9 cellular contexts compared by ENCODE assay signal in the genomic region with DNA sequence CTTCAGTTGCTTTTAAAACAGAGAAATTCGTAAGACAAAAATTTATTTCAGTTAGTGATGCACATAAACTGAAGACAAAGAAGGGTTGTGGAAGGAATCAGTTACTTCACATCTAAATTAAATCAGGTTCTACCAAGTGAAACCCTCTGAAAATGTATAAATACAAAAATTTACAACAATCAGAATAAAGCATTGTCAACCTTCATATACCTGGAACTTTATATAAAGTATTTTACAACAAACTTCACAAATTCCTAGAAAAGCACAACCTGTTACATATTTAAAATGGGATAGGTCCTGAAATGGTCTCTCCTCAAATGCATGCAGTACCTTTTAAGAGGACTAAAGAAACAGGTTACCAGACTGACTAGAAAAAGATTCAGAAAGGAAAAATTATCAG. TPM values are rescaled to one million over a fixed set of nuclear protein-coding genes. Genes with fewer than 3 reads are reported as not detected.
A peak's percentile ranks its signal among the peaks of the same experiment; 100 is the strongest.
DNase-seq lines count a peak whose midpoint lies in the region; ATAC-seq and TF ChIP-seq lines count a peak whose summit lies in the region.
"Had no signal": no experiment of that assay in that cellular context is flagged by ENCODE, and none has a peak within 500 bp of the region (broad histone marks: within the 10 kb centered on the region; RNA-seq: fewer than 3 reads in every experiment).

No MANE protein-coding gene starts in this region.

- no peaks in the 10 kb centered on the region for H3K36me3 Mint-ChIP-seq in WTC11

- H3K9ac ChIP-seq in mucosa of rectum (ENCODE audit: low read depth in 1 of 2, low read length in 2 of 2): peak overlapping the region; percentile 27 to 40

- DNase-seq in right atrium auricular region (ENCODE audit: low spot score): no peak
- DNase-seq in left cardiac atrium: no peak
- DNase-seq in astrocyte of the spinal cord (ENCODE audit: low read depth, low spot score): peak; percentile 23
- DNase-seq in uterus: no peak
- no peak for DNase-seq in GM19240 (ENCODE audit: insufficient read length, low spot score)
- DNase-seq in anterior cingulate cortex (lab: John Stamatoyannopoulos, UW): no peak
- no peak for DNase-seq in WTC11 (ENCODE audit: low spot score)
- DNase-seq: NCI-H1048 had no signal

- CTCF ChIA-PET in WTC11 (lab: Charles Lee): interaction anchor here (0.8 kb wide), 2 partner anchors 27 to 444 kb away, joined by 3 read pairs; a partner anchor contains a TSS

- H3K27ac ChIP-seq in right atrium auricular region (peak overlapping the region; percentile 59 to 68), mucosa of rectum (ENCODE audit: low read depth in 2 of 2, low read length in 2 of 2) (peak overlapping the region; percentile 79 to 86), uterus (peak overlapping the region; percentile 58 to 84)

- peaks cover 0 to 63% of the 10 kb centered on the region in 2 donors for H3K4me1 ChIP-seq in right atrium auricular region
- H3K4me1 ChIP-seq in mucosa of rectum (ENCODE audit: control insufficient read depth in 2 of 2, insufficient read depth in 2 of 2, low read length in 2 of 2): peaks cover 4 to 18% of the 10 kb centered on the region in 2 donors
- H3K4me1 ChIP-seq in uterus: no peaks in the 10 kb centered on the region

- ATAC-seq in left cardiac atrium (no peak), WTC11 (no peak)

- H3K27ac Mint-ChIP-seq in WTC11: no peak overlapping the region

- TF ChIP-seq CTCF in right atrium auricular region (IDR thresholded peaks at IDR 0.05) (no peak), astrocyte of the spinal cord (IDR thresholded peaks at IDR 0.05; ENCODE audit: low read depth, low read length) (no peak), uterus (IDR thresholded peaks at IDR 0.05) (no peak), WTC11 (IDR thresholded peaks at IDR 0.05) (no peak)

- H3K4me3 ChIP-seq in right atrium auricular region (peak overlapping the region in 1 of 2 donors; percentile 31), astrocyte of the spinal cord (ENCODE audit: low read depth, low read length) (no peak overlapping the region), mucosa of rectum (ENCODE audit: low read length in 2 of 2) (peak overlapping the region; percentile 23 to 59), uterus (no peak overlapping the region)

- H3K27me3 ChIP-seq in right atrium auricular region: no peaks in the 10 kb centered on the region
- no peaks in the 10 kb centered on the region for H3K27me3 ChIP-seq in mucosa of rectum (ENCODE audit: control insufficient read depth in 2 of 2, insufficient read depth in 2 of 2, low read length in 2 of 2)
- H3K27me3 ChIP-seq in uterus: no peaks in the 10 kb centered on the region

- H3K4me3 Mint-ChIP-seq in WTC11: no peak overlapping the region

- no peaks in the 10 kb centered on the region for H3K27me3 Mint-ChIP-seq in WTC11 (ENCODE audit: low read depth)

- in situ Hi-C loops in astrocyte of the spinal cord (cut with HindIII; ENCODE audit: low sequenced_read_pairs): no loop called here

- H3K36me3 ChIP-seq in right atrium auricular region: no peaks in the 10 kb centered on the region
- H3K36me3 ChIP-seq in mucosa of rectum (ENCODE audit: control insufficient read depth in 2 of 2, insufficient read depth in 2 of 2, low read length in 2 of 2): peaks cover 13 to 17% of the 10 kb centered on the region in 2 donors
- H3K36me3 ChIP-seq in uterus: no peaks in the 10 kb centered on the region

- no peaks in the 10 kb centered on the region for H3K9me3 ChIP-seq in right atrium auricular region
- H3K9me3 ChIP-seq in mucosa of rectum (ENCODE audit: control insufficient read depth in 2 of 2, low read length in 2 of 2): no peaks in the 10 kb centered on the region
- H3K9me3 ChIP-seq in uterus: no peaks in the 10 kb centered on the region

- TF ChIP-seq POLR2A in uterus (IDR thresholded peaks at IDR 0.05): no peak

- POLR2A ChIA-PET in WTC11 (lab: Charles Lee): no interaction called here

- peaks cover 9% of the 10 kb centered on the region for H3K4me1 Mint-ChIP-seq in WTC11

- intact Hi-C loops in left cardiac atrium (cut with DNase I) (no loop called here), uterus (cut with DNase I; ENCODE audit: low total_unique reads) (no loop called here)

- H3K9me3 Mint-ChIP-seq in WTC11: no peaks in the 10 kb centered on the region

TF ChIP-seq in WTC11, 78 proteins besides CTCF, POLR2A, EP300 and RAD21 (continues in another document):
- TF ChIP-seq ATF1 (CRISPR knock-in tag; IDR thresholded peaks at IDR 0.05) (no peak), TCF7 (CRISPR knock-in tag; IDR thresholded peaks at IDR 0.05; ENCODE audit: low read depth) (no peak), CREM (CRISPR knock-in tag; IDR thresholded peaks at IDR 0.05) (no peak), JUN (CRISPR knock-in tag; IDR thresholded peaks at IDR 0.05) (no peak), ZNF317 (CRISPR knock-in tag; IDR thresholded peaks at IDR 0.05; ENCODE audit: borderline replicate concordance, low read depth) (no peak), FOXJ3 (CRISPR knock-in tag; IDR thresholded peaks at IDR 0.05; ENCODE audit: borderline replicate concordance) (no peak), ZNF423 (CRISPR knock-in tag; IDR thresholded peaks at IDR 0.05) (no peak), GTF2I (CRISPR knock-in tag; conservative IDR thresholded peaks at IDR 0.05) (no peak), TP53 (CRISPR knock-in tag; IDR thresholded peaks at IDR 0.05) (no peak), ZNF416 (CRISPR knock-in tag; IDR thresholded peaks at IDR 0.05) (no peak)
- TF ChIP-seq, protein P1, sequence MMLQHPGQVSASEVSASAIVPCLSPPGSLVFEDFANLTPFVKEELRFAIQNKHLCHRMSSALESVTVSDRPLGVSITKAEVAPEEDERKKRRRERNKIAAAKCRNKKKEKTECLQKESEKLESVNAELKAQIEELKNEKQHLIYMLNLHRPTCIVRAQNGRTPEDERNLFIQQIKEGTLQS (CRISPR knock-in tag; conservative IDR thresholded peaks at IDR 0.05): no peak
- TF ChIP-seq, protein P2, sequence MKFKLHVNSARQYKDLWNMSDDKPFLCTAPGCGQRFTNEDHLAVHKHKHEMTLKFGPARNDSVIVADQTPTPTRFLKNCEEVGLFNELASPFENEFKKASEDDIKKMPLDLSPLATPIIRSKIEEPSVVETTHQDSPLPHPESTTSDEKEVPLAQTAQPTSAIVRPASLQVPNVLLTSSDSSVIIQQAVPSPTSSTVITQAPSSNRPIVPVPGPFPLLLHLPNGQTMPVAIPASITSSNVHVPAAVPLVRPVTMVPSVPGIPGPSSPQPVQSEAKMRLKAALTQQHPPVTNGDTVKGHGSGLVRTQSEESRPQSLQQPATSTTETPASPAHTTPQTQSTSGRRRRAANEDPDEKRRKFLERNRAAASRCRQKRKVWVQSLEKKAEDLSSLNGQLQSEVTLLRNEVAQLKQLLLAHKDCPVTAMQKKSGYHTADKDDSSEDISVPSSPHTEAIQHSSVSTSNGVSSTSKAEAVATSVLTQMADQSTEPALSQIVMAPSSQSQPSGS (CRISPR knock-in tag; IDR thresholded peaks at IDR 0.05; ENCODE audit: borderline replicate concordance, low read depth): no peak
- TF ChIP-seq, protein P3, sequence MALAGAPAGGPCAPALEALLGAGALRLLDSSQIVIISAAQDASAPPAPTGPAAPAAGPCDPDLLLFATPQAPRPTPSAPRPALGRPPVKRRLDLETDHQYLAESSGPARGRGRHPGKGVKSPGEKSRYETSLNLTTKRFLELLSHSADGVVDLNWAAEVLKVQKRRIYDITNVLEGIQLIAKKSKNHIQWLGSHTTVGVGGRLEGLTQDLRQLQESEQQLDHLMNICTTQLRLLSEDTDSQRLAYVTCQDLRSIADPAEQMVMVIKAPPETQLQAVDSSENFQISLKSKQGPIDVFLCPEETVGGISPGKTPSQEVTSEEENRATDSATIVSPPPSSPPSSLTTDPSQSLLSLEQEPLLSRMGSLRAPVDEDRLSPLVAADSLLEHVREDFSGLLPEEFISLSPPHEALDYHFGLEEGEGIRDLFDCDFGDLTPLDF (CRISPR knock-in tag; IDR thresholded peaks at IDR 0.05): no peak
- TF ChIP-seq, protein P4, sequence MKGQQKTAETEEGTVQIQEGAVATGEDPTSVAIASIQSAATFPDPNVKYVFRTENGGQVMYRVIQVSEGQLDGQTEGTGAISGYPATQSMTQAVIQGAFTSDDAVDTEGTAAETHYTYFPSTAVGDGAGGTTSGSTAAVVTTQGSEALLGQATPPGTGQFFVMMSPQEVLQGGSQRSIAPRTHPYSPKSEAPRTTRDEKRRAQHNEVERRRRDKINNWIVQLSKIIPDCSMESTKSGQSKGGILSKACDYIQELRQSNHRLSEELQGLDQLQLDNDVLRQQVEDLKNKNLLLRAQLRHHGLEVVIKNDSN (CRISPR knock-in tag; IDR thresholded peaks at IDR 0.05): no peak
- TF ChIP-seq, protein P5, sequence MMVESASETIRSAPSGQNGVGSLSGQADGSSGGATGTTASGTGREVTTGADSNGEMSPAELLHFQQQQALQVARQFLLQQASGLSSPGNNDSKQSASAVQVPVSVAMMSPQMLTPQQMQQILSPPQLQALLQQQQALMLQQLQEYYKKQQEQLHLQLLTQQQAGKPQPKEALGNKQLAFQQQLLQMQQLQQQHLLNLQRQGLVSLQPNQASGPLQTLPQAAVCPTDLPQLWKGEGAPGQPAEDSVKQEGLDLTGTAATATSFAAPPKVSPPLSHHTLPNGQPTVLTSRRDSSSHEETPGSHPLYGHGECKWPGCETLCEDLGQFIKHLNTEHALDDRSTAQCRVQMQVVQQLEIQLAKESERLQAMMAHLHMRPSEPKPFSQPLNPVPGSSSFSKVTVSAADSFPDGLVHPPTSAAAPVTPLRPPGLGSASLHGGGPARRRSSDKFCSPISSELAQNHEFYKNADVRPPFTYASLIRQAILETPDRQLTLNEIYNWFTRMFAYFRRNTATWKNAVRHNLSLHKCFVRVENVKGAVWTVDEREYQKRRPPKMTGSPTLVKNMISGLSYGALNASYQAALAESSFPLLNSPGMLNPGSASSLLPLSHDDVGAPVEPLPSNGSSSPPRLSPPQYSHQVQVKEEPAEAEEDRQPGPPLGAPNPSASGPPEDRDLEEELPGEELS (CRISPR knock-in tag; IDR thresholded peaks at IDR 0.05): no peak

RNA-seq across cellular contexts. Expression of a gene that starts 26.9 kb away (rescaled TPM):
- total RNA-seq in right atrium auricular region: 10 to 100 TPM; 21.6 to 36.7 TPM
- total RNA-seq in left cardiac atrium: 10 to 100 TPM; 24.9 to 27.6 TPM
- 100 to 1,000 TPM in 1 of 4 donors, 10 to 100 TPM in 3; 45.0 to 114 (median 78.9) TPM for total RNA-seq in uterus
- total RNA-seq in WTC11 (2021): 11.8 to 13.2 TPM (median 11.9 TPM) in 3 replicates

Comparison
In these comparisons a context has a peak if more than half of its experiments do, and no peak if none do; other contexts are left out.
1. H3K4me3 ChIP-seq: peak in mucosa of rectum (2 of 2); none in astrocyte of the spinal cord (single experiment) and uterus (0 of 2).
2. Peak in every context shown above with its lines, with median percentiles within 50 percentile points of each other: H3K27ac ChIP-seq.